1 cellular context compared by ENCODE assay signal in the genomic region with DNA sequence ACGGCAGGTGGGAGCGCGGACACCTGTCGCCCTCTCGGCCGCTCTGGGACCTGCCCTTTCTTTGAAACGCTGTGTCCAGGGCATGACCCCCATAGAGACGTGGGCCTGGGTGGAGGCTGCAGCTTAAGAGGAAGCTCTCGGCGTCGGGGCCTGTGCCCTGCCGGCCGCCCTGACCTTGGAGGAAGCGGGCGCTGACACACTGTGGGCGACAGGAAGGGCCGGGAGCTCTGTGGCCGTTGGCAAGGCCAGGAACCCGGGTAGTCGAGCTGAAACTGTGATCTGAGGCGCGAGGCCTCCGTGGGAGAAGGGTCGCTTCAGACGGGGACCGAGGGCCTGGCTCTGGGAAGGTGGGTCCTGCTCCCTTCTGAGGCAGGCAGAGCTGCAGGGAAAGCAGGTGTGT.
TF ChIP-seq lines count a peak whose summit lies in the region.

No MANE protein-coding gene starts in this region.

TF ChIP-seq in GM12878, 131 proteins besides CTCF, POLR2A, EP300 and RAD21 (continued from another document):
- TF ChIP-seq, protein P1, sequence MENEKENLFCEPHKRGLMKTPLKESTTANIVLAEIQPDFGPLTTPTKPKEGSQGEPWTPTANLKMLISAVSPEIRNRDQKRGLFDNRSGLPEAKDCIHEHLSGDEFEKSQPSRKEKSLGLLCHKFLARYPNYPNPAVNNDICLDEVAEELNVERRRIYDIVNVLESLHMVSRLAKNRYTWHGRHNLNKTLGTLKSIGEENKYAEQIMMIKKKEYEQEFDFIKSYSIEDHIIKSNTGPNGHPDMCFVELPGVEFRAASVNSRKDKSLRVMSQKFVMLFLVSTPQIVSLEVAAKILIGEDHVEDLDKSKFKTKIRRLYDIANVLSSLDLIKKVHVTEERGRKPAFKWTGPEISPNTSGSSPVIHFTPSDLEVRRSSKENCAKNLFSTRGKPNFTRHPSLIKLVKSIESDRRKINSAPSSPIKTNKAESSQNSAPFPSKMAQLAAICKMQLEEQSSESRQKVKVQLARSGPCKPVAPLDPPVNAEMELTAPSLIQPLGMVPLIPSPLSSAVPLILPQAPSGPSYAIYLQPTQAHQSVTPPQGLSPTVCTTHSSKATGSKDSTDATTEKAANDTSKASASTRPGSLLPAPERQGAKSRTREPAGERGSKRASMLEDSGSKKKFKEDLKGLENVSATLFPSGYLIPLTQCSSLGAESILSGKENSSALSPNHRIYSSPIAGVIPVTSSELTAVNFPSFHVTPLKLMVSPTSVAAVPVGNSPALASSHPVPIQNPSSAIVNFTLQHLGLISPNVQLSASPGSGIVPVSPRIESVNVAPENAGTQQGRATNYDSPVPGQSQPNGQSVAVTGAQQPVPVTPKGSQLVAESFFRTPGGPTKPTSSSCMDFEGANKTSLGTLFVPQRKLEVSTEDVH (IDR thresholded peaks at IDR 0.05; ENCODE audit: low read depth, partially characterized antibody), result no peak
TF ChIP-seq in GM12878: peak in this region for 0.
